ENCODE assay signal across 8 cellular contexts in genomic region chr3:107235193-107235922, GRCh38.
A peak's percentile ranks its signal among the peaks of the same experiment; 100 is the strongest.
DNase-seq lines count a peak whose midpoint lies in the region; ATAC-seq, FAIRE-seq and TF ChIP-seq lines count a peak whose summit lies in the region.

No MANE protein-coding gene starts in this region.

- no peaks in the 10 kb centered on the region for H3K79me2 ChIP-seq in astrocyte (ENCODE audit: insufficient read depth, low read length)

- peak overlapping the region; percentile 81 for H3K9ac ChIP-seq in astrocyte (ENCODE audit: low read length)

- no peak overlapping the region for H3K27ac ChIP-seq in CD4-positive, CD25-positive, alpha-beta regulatory T cell (ENCODE audit: insufficient read depth, low read length, poor library complexity, severe bottlenecking)
- peak overlapping the region; percentile 3 for H3K27ac ChIP-seq in astrocyte (ENCODE audit: low read depth, low read length)
- peak overlapping the region in 1 of 3 donors; percentile 35 for H3K27ac ChIP-seq in right lobe of liver
- peak overlapping the region in 3 of 4 donors; percentile 16 to 49 (median 41) for H3K27ac ChIP-seq in upper lobe of left lung

- H2AFZ ChIP-seq in astrocyte (ENCODE audit: low read depth, low read length), result peak overlapping the region; percentile 88

- no peak for TF ChIP-seq CTCF in astrocyte (IDR thresholded peaks at IDR 0.05; ENCODE audit: insufficient read depth, low read depth, low read length)
- no peak for TF ChIP-seq CTCF in right lobe of liver (IDR thresholded peaks at IDR 0.05)
- no peak for TF ChIP-seq CTCF in upper lobe of left lung (IDR thresholded peaks at IDR 0.05)

- no peaks in the 10 kb centered on the region for H3K36me3 Mint-ChIP-seq in CD4-positive, CD25-positive, alpha-beta regulatory T cell
- H3K36me3 Mint-ChIP-seq in astrocyte (ENCODE audit: low read depth, unreplicated experiment), result no peaks in the 10 kb centered on the region

- H4K20me1 ChIP-seq in astrocyte (ENCODE audit: insufficient read depth, low read length), result no peaks in the 10 kb centered on the region

- TF ChIP-seq POLR2A in right lobe of liver (IDR thresholded peaks at IDR 0.05) (no peak), upper lobe of left lung (IDR thresholded peaks at IDR 0.05) (no peak)

- peak overlapping the region; percentile 84 for H3K4me2 ChIP-seq in astrocyte (ENCODE audit: low read length)

- no peaks in the 10 kb centered on the region for H3K9me3 ChIP-seq in CD4-positive, CD25-positive, alpha-beta regulatory T cell (ENCODE audit: control insufficient read depth in 2 of 2, low read length in 2 of 2)
- no peaks in the 10 kb centered on the region for H3K9me3 ChIP-seq in astrocyte (ENCODE audit: insufficient read depth, low read depth, low read length)
- peaks cover 0 to 3% (median 0%) of the 10 kb centered on the region in 4 donors for H3K9me3 ChIP-seq in right lobe of liver
- no peaks in the 10 kb centered on the region for H3K9me3 ChIP-seq in upper lobe of left lung

- H3K9me3 Mint-ChIP-seq in CD4-positive, CD25-positive, alpha-beta regulatory T cell, result no peaks in the 10 kb centered on the region
- no peaks in the 10 kb centered on the region for H3K9me3 Mint-ChIP-seq in astrocyte (ENCODE audit: unreplicated experiment)

- TF ChIP-seq EP300 in upper lobe of left lung (IDR thresholded peaks at IDR 0.05), result no peak

- peaks cover 30% of the 10 kb centered on the region for H3K27me3 Mint-ChIP-seq in CD4-positive, CD25-positive, alpha-beta regulatory T cell
- H3K27me3 Mint-ChIP-seq in astrocyte (ENCODE audit: low read depth, unreplicated experiment), result no peaks in the 10 kb centered on the region

- intact Hi-C loops in right lobe of liver (cut with DNase I), result no loop called here

- no peak for DNase-seq in CD4-positive, CD25-positive, alpha-beta regulatory T cell
- DNase-seq in astrocyte (ENCODE audit: low read depth) (no peak), right lobe of liver (no peak), upper lobe of left lung (no peak)
- no peak for DNase-seq in stimulated activated CD4-positive, alpha-beta T cell treated with anti-CD3 and anti-CD28 coated beads, Interleukin-12 subunit alpha, Interleukin-12 subunit beta, amount 100 ng/mL, for 4 hours
- DNase-seq in activated CD4-positive, alpha-beta T cell treated with anti-CD3 and anti-CD28 coated beads, Interleukin-2, amount 50 U/mL, for 4 hours, result no peak

- H3K4me1 Mint-ChIP-seq in CD4-positive, CD25-positive, alpha-beta regulatory T cell, result peaks cover 4 to 7% (median 5%) of the 10 kb centered on the region in 4 donors
- H3K4me1 Mint-ChIP-seq in astrocyte (ENCODE audit: low read depth, unreplicated experiment), result peaks cover 6% of the 10 kb centered on the region

- H3K4me3 ChIP-seq in CD4-positive, CD25-positive, alpha-beta regulatory T cell (ENCODE audit: low read depth, low read length), result peak overlapping the region; percentile 82
- H3K4me3 ChIP-seq in astrocyte (ENCODE audit: insufficient read depth, low read depth, low read length) (peak overlapping the region; percentile 65), right lobe of liver (peak overlapping the region; percentile 39 to 44 (median 42)), upper lobe of left lung (peak overlapping the region in 3 of 4 donors; percentile 33 to 49 (median 45))

- 39% methylated on average over 9 of the region's 13 CpGs for WGBS in right lobe of liver (ENCODE audit: insufficient coverage, low coverage, low lambda C conversion rate, missing lambda C conversion rate)
- 36 to 42% methylated on average over 13 of the region's 13 CpGs for WGBS in upper lobe of left lung, 2 donors

- no peak for ATAC-seq in CD4-positive, CD25-positive, alpha-beta regulatory T cell (ENCODE audit: low read depth in 2 of 2)
- peak; percentile 4 for ATAC-seq in HG02973 (IDR thresholded peaks at IDR 0.05; ENCODE audit: unreplicated experiment)
- peak; percentile 10 to 51 (median 25) for ATAC-seq in right lobe of liver
- peak in 1 of 2 donors; percentile 54 for ATAC-seq in upper lobe of left lung (ENCODE audit: low FRiP score in 2 of 2)
- ATAC-seq in GM18502 (IDR thresholded peaks at IDR 0.05; ENCODE audit: poor library complexity, unreplicated experiment), result no peak

- FAIRE-seq in astrocyte (lab: Jason Lieb, UNC), result no peak

- H3K4me1 ChIP-seq in CD4-positive, CD25-positive, alpha-beta regulatory T cell (ENCODE audit: control insufficient read depth, insufficient read depth, low read length, poor library complexity, severe bottlenecking), result no peaks in the 10 kb centered on the region
- H3K4me1 ChIP-seq in astrocyte (ENCODE audit: insufficient read depth, low read length), result no peaks in the 10 kb centered on the region
- no peaks in the 10 kb centered on the region for H3K4me1 ChIP-seq in right lobe of liver
- H3K4me1 ChIP-seq in upper lobe of left lung, result peaks cover 0 to 15% (median 4%) of the 10 kb centered on the region in 4 donors

- H3K36me3 ChIP-seq in CD4-positive, CD25-positive, alpha-beta regulatory T cell (ENCODE audit: control insufficient read depth, insufficient read depth, low read length), result no peaks in the 10 kb centered on the region
- no peaks in the 10 kb centered on the region for H3K36me3 ChIP-seq in astrocyte (ENCODE audit: insufficient read depth, low read length)
- H3K36me3 ChIP-seq in right lobe of liver, result no peaks in the 10 kb centered on the region
- no peaks in the 10 kb centered on the region for H3K36me3 ChIP-seq in upper lobe of left lung

- no peak overlapping the region for H3K27ac Mint-ChIP-seq in CD4-positive, CD25-positive, alpha-beta regulatory T cell
- H3K27ac Mint-ChIP-seq in astrocyte (ENCODE audit: unreplicated experiment), result no peak overlapping the region

- H3K27me3 ChIP-seq in CD4-positive, CD25-positive, alpha-beta regulatory T cell (ENCODE audit: control insufficient read depth, insufficient read depth, low read length), result peaks cover 7% of the 10 kb centered on the region
- no peaks in the 10 kb centered on the region for H3K27me3 ChIP-seq in astrocyte (ENCODE audit: insufficient read depth, low read length)
- H3K27me3 ChIP-seq in right lobe of liver, result no peaks in the 10 kb centered on the region
- H3K27me3 ChIP-seq in upper lobe of left lung, result no peaks in the 10 kb centered on the region

- peak overlapping the region in 3 of 4 donors; percentile 6 to 90 (median 28) for H3K4me3 Mint-ChIP-seq in CD4-positive, CD25-positive, alpha-beta regulatory T cell
- H3K4me3 Mint-ChIP-seq in astrocyte (ENCODE audit: unreplicated experiment), result no peak overlapping the region

Comparison
In these comparisons a context has a peak if more than half of its experiments do, and no peak if none do; other contexts are left out.
1. ATAC-seq: peak in HG02973 (single experiment) and right lobe of liver (4 of 4); none in CD4-positive, CD25-positive, alpha-beta regulatory T cell (0 of 2) and GM18502 (single experiment).
2. Peak in every context shown above with its lines, with median percentiles within 50 percentile points of each other: H3K4me3 ChIP-seq.